1 cellular context compared by ENCODE assay signal in genomic region chr1:77680173-77680572, GRCh38.
TF ChIP-seq lines count a peak whose summit lies in the region.

No MANE protein-coding gene starts in this region.

TF ChIP-seq in SK-N-SH treated with all-trans-retinoic acid at 6 μM for 48 hours, 23 proteins besides CTCF, POLR2A, EP300 and RAD21 (continued from another document):
- TF ChIP-seq CREB5 (CRISPR knock-in tag; IDR thresholded peaks at IDR 0.05; ENCODE audit: low read depth) (no peak), TSHZ2 (CRISPR knock-in tag; IDR thresholded peaks at IDR 0.05) (no peak), ZNF8 (CRISPR knock-in tag; IDR thresholded peaks at IDR 0.05) (no peak), PPARA (CRISPR knock-in tag; IDR thresholded peaks at IDR 0.05; ENCODE audit: borderline replicate concordance) (no peak), ISL1 (CRISPR knock-in tag; IDR thresholded peaks at IDR 0.05) (no peak), CSDC2 (CRISPR knock-in tag; IDR thresholded peaks at IDR 0.05) (no peak), SNAI2 (CRISPR knock-in tag; IDR thresholded peaks at IDR 0.05) (no peak)
TF ChIP-seq in SK-N-SH treated with all-trans-retinoic acid at 6 μM for 48 hours: peak in this region for 0.
